2 cellular contexts compared by ENCODE assay signal in genomic region chr12:22882559-22882958, GRCh38.
TF ChIP-seq lines count a peak whose summit lies in the region.

No MANE protein-coding gene starts in this region.

TF ChIP-seq in GM23338, 12 proteins besides CTCF, POLR2A, EP300 and RAD21 (continued from another document):
- TF ChIP-seq ZNF462 (CRISPR knock-in tag; IDR thresholded peaks at IDR 0.05), result no peak
- TF ChIP-seq ZNF114 (CRISPR knock-in tag; IDR thresholded peaks at IDR 0.05), result no peak
- no peak for TF ChIP-seq EZH2phosphoT487 (IDR thresholded peaks at IDR 0.05; ENCODE audit: unreplicated experiment)
- no peak for TF ChIP-seq CREB1 (CRISPR knock-in tag; IDR thresholded peaks at IDR 0.05; ENCODE audit: low read depth)
- TF ChIP-seq NANOG (IDR thresholded peaks at IDR 0.05; ENCODE audit: borderline replicate concordance), result no peak
- no peak for TF ChIP-seq STAT1 (IDR thresholded peaks at IDR 0.05; ENCODE audit: unreplicated experiment)
- no peak for TF ChIP-seq REST (IDR thresholded peaks at IDR 0.05; ENCODE audit: unreplicated experiment)
- TF ChIP-seq POLR2AphosphoS5 (IDR thresholded peaks at IDR 0.05; ENCODE audit: low read depth), result no peak
- TF ChIP-seq JUNB (IDR thresholded peaks at IDR 0.05; ENCODE audit: unreplicated experiment), result no peak

TF ChIP-seq in K562, 482 proteins besides CTCF, POLR2A, EP300 and RAD21 (continued from another document):
- TF ChIP-seq SIX5 (IDR thresholded peaks at IDR 0.05; ENCODE audit: borderline replicate concordance in 1 of 2, insufficient read depth in 1 of 2, low read depth in 1 of 2, low read length in 2 of 2), result no peak
- no peak for TF ChIP-seq CCAR2 (IDR thresholded peaks at IDR 0.05; ENCODE audit: low read depth, low read length)
- no peak for TF ChIP-seq BRF2 (IDR thresholded peaks at IDR 0.05; ENCODE audit: borderline replicate concordance, insufficient read depth, insufficient read length)
